8 cellular contexts compared by ENCODE assay signal in the genomic region with DNA sequence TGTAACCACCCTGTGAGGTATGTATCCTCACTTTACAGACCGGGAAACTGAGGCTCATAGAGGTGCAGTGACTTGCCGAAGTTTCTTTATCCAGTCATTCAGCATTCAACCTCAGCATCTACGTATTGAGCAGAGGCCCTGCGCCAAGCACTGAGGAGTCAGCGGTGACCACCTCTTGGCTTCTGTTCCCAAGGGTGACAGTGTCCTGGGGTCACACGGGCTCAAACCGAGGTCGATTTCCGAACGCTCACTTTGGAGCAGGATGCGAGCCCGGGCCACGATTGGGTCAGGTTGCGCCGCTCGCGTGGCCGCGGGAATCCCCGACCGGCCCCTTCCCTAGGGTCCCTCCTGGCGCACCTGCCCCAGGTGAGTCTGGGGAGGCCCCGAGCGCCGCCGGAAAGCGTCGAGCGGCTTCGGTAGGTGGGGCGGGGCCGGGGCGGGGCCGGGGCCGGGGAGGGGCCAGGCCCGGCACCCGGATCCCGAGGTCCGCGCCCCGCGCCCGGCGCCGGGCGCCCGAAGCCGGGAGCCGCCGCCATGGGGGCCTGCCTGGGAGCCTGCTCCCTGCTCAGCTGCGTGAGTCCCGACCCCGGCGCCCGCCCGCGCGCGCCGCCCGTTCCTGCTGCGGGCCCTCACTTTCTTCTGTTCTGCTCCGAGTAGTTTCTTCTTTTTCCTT. TPM values are rescaled to one million over a fixed set of nuclear protein-coding genes. Genes with fewer than 3 reads are reported as not detected.
DNase-seq lines count a peak whose midpoint lies in the region; ATAC-seq and TF ChIP-seq lines count a peak whose summit lies in the region.

SERINC2 (plus strand) TSS at position 482 of the 673 bp plus-strand sequence; CDS start at position 535, 53 bp downstream.

- H3K27ac Mint-ChIP-seq in activated CD4-positive, alpha-beta memory T cell treated with anti-CD3 and anti-CD28 coated beads, Interleukin-2, amount 10 ng/mL, durations not matched to agents 7 days and 5 days = no peak within 1 kb of the TSS
- peak within 1 kb of the TSS; percentile 38 for H3K27ac Mint-ChIP-seq in osteocyte (ENCODE audit: unreplicated experiment)

- H3K4me1 Mint-ChIP-seq in activated CD4-positive, alpha-beta memory T cell treated with anti-CD3 and anti-CD28 coated beads, Interleukin-2, amount 10 ng/mL, durations not matched to agents 7 days and 5 days = peaks cover 10% of the 10 kb centered on the region
- H3K4me1 Mint-ChIP-seq in osteocyte (ENCODE audit: unreplicated experiment) = peaks cover 3% of the 10 kb centered on the region

- peak; percentile 74 for ATAC-seq in foreskin keratinocyte
- no peak for ATAC-seq in HG03039 (IDR thresholded peaks at IDR 0.05; ENCODE audit: unreplicated experiment)
- no peak for ATAC-seq in HG03469 (IDR thresholded peaks at IDR 0.05; ENCODE audit: unreplicated experiment)

- H3K27me3 Mint-ChIP-seq in activated CD4-positive, alpha-beta memory T cell treated with anti-CD3 and anti-CD28 coated beads, Interleukin-2, amount 10 ng/mL, durations not matched to agents 7 days and 5 days = peaks cover 70% of the 10 kb centered on the region
- H3K27me3 Mint-ChIP-seq in osteocyte (ENCODE audit: unreplicated experiment) = peaks cover 41% of the 10 kb centered on the region

- DNase-seq in NCI-H510A treated with DMSO at 0.1 percent for 48 hours (lab: John Stamatoyannopoulos, UW) (peak; percentile 41), NCI-H510A (lab: John Stamatoyannopoulos, UW) (no peak), foreskin keratinocyte (no peak), osteocyte (ENCODE audit: extremely low spot score, unreplicated experiment) (no peak)
- peak; percentile 27 for DNase-seq in activated CD4-positive, alpha-beta memory T cell treated with anti-CD3 and anti-CD28 coated beads, Interleukin-2, amount 10 ng/mL, durations not matched to agents 7 days and 5 days

- peak within 1 kb of the TSS; percentile 78 for H3K9ac ChIP-seq in HUES64 (ENCODE audit: low read depth, low read length)

- H3K36me3 ChIP-seq in HUES64 (ENCODE audit: insufficient read depth, low read length) = no peaks in the 10 kb centered on the region

- H3K4me3 ChIP-seq in HUES64 (ENCODE audit: low read length) = peak within 1 kb of the TSS; percentile 78

- peaks cover 12% of the 10 kb centered on the region for H3K27me3 ChIP-seq in HUES64 (ENCODE audit: insufficient read depth, low read length)
- H3K27me3 ChIP-seq in foreskin keratinocyte = no peaks in the 10 kb centered on the region

- TF ChIP-seq CTCF in foreskin keratinocyte (conservative IDR thresholded peaks at IDR 0.05) = no peak
- TF ChIP-seq CTCF in osteocyte (IDR thresholded peaks at IDR 0.05) = no peak

- no peaks in the 10 kb centered on the region for H3K9me3 ChIP-seq in HUES64 (ENCODE audit: insufficient read depth, low read depth, low read length)

- CTCF ChIA-PET in activated CD4-positive, alpha-beta memory T cell treated with anti-CD3 and anti-CD28 coated beads, Interleukin-2, amount 10 ng/mL, durations not matched to agents 7 days and 5 days (lab: Charles Lee) = interaction anchor here (1.7 kb wide), 1 partner anchor 18 kb away, joined by 9 read pairs; no protein-coding TSS in a partner anchor

- H3K36me3 Mint-ChIP-seq in activated CD4-positive, alpha-beta memory T cell treated with anti-CD3 and anti-CD28 coated beads, Interleukin-2, amount 10 ng/mL, durations not matched to agents 7 days and 5 days (ENCODE audit: low read depth) = no peaks in the 10 kb centered on the region
- no peaks in the 10 kb centered on the region for H3K36me3 Mint-ChIP-seq in osteocyte (ENCODE audit: unreplicated experiment)

- no peaks in the 10 kb centered on the region for H3K9me3 Mint-ChIP-seq in activated CD4-positive, alpha-beta memory T cell treated with anti-CD3 and anti-CD28 coated beads, Interleukin-2, amount 10 ng/mL, durations not matched to agents 7 days and 5 days
- H3K9me3 Mint-ChIP-seq in osteocyte (ENCODE audit: unreplicated experiment) = no peaks in the 10 kb centered on the region

- H3K4me3 Mint-ChIP-seq in activated CD4-positive, alpha-beta memory T cell treated with anti-CD3 and anti-CD28 coated beads, Interleukin-2, amount 10 ng/mL, durations not matched to agents 7 days and 5 days = peak within 1 kb of the TSS; percentile 69
- peak within 1 kb of the TSS; percentile 90 for H3K4me3 Mint-ChIP-seq in osteocyte (ENCODE audit: unreplicated experiment)

- H3K27ac ChIP-seq in HUES64 (ENCODE audit: low read depth, low read length) = peak within 1 kb of the TSS; percentile 15; the same call in 1 of the 2 replicates
- peak within 1 kb of the TSS; percentile 90 for H3K27ac ChIP-seq in foreskin keratinocyte

- 3% methylated on average over 63 of the region's 63 CpGs for WGBS in HUES64

- H3K4me1 ChIP-seq in HUES64 (ENCODE audit: insufficient read depth, low read length) (peaks cover 21% of the 10 kb centered on the region; the same call in 1 of the 2 replicates), foreskin keratinocyte (peaks cover 29% of the 10 kb centered on the region)

- POLR2A ChIA-PET in activated CD4-positive, alpha-beta memory T cell treated with anti-CD3 and anti-CD28 coated beads, Interleukin-2, amount 10 ng/mL, durations not matched to agents 7 days and 5 days (lab: Charles Lee) = interaction anchor here (1.0 to 1.6 kb wide), 2 partner anchors 19 to 116 kb away, joined by 3 to 5 read pairs; partner anchors contain the start of genes SNRNP40 and ZCCHC17

RNA-seq across cellular contexts. Expression of gene SERINC2, which starts in this region (rescaled TPM):
- polyA plus RNA-seq in HUES64 (2013, experiment 1 of 2) = 12.5 TPM
- polyA plus RNA-seq in HUES64 (2013, experiment 2 of 2) = 19.7 TPM
- under 1 TPM; 0.10 to 0.13 TPM for total RNA-seq in activated CD4-positive, alpha-beta memory T cell treated with anti-CD3 and anti-CD28 coated beads, Interleukin-2, amount 10 ng/mL, durations not matched to agents 7 days and 5 days
- 153 and 158 TPM in 2 replicates for total RNA-seq in foreskin keratinocyte
- 328 and 341 TPM in 2 replicates for polyA plus RNA-seq in foreskin keratinocyte
- total RNA-seq in osteocyte = 4.2 and 4.5 TPM in 2 replicates

Comparison
In these comparisons a context has a peak if more than half of its experiments do, and no peak if none do; other contexts are left out.
1. RNA of gene SERINC2 (total RNA-seq): 153 to 158 TPM in foreskin keratinocyte; 4.2 to 4.5 TPM in osteocyte and 0.10 to 0.13 TPM in activated CD4-positive, alpha-beta memory T cell treated with anti-CD3 and anti-CD28 coated beads, Interleukin-2, amount 10 ng/mL, durations not matched to agents 7 days and 5 days; every median in the first group is over 10 times any median in the second.
2. Peak in DNase-seq in activated CD4-positive, alpha-beta memory T cell treated with anti-CD3 and anti-CD28 coated beads, Interleukin-2, amount 10 ng/mL, durations not matched to agents 7 days and 5 days; RNA of the gene not detected or under 1 TPM.